Comparison of ENCODE assay signal across 8 cellular contexts in the genomic region with DNA sequence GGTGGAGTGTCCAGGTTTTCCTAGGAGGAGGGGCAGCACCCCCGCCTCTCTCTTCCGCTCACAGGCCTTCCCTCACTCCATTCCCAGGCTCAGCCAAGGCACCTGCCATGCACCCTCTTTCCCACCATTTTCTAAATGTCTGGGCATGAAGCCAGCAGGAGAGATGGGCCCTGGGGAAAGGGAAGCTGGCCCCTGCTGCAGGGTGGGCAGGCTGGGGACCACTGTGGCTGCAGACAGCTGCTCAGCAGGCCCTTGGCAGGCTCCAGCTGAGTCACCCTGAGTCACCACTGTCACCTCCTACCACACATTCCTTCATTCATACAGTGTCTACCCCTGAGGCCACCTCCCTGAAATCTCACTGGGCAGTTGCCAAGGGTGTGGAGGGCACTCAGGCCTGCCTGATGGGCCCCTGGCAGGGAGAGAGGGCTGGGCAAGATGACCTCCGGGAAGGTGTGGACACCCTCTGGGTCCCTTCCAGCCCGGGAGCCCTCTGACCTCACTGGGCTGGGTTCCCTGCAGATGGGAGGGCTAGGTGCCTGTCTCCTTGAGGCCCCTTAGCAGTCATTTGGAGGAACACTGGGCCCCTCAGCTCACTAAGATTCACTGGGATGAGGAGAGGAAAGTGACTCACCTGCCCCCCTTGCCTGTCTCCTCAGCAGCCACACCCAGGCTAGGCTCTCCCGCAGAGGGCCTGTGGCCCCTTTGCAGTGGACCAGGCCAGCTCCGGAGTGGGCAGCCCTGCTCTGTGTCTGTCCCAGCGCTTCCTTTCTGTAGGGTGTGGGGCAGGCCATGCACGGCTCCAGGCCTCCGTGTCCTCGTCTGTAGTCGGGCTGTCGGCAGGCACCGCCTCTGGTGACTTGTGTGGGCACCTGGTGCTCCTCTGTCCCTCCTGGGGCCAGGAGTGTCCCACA. TPM values are rescaled to one million over a fixed set of nuclear protein-coding genes. Genes with fewer than 3 reads are reported as not detected.
DNase-seq lines count a peak whose midpoint lies in the region; ATAC-seq and TF ChIP-seq lines count a peak whose summit lies in the region.

No MANE protein-coding gene starts in this region.

- TF ChIP-seq CTCF in BJ (IDR thresholded peaks at IDR 0.05; ENCODE audit: insufficient read depth, low read depth, low read length) (no peak), lower lobe of right lung (IDR thresholded peaks at IDR 0.05) (no peak)

- no peaks in the 10 kb centered on the region for H3K9me3 Mint-ChIP-seq in activated naive CD8-positive, alpha-beta T cell treated with anti-CD3 and anti-CD28 coated beads for 36 hours

- no peak overlapping the region for H3K4me3 Mint-ChIP-seq in activated naive CD8-positive, alpha-beta T cell treated with anti-CD3 and anti-CD28 coated beads for 36 hours

- no peak overlapping the region for H3K4me3 ChIP-seq in BJ (ENCODE audit: low read depth, low read length)
- H3K4me3 ChIP-seq in lower lobe of right lung: no peak overlapping the region

- peaks cover 45% of the 10 kb centered on the region for H3K4me1 ChIP-seq in lower lobe of right lung

- no peaks in the 10 kb centered on the region for H3K27me3 Mint-ChIP-seq in activated naive CD8-positive, alpha-beta T cell treated with anti-CD3 and anti-CD28 coated beads for 36 hours

- CTCF ChIA-PET in BJ (lab: Yijun Ruan, JAX): interaction anchor here (1.3 kb wide), 1 partner anchor 142 kb away, joined by 6 read pairs; no protein-coding TSS in a partner anchor

- H3K36me3 ChIP-seq in BJ (ENCODE audit: control insufficient read depth, insufficient read depth, low read length) (no peaks in the 10 kb centered on the region), lower lobe of right lung (no peaks in the 10 kb centered on the region)

- POLR2A ChIA-PET in BJ (lab: Charles Lee): no interaction called here

- H3K27ac ChIP-seq in lower lobe of right lung (peak overlapping the region; percentile 4), caudate nucleus (ENCODE audit: low read depth, low read length) (no peak overlapping the region)

- ATAC-seq in lower lobe of right lung: peak; percentile 50 to 58
- ATAC-seq in GM21423 (IDR thresholded peaks at IDR 0.05; ENCODE audit: unreplicated experiment): no peak
- no peak for ATAC-seq in GM21717 (IDR thresholded peaks at IDR 0.05; ENCODE audit: unreplicated experiment)

- no peaks in the 10 kb centered on the region for H3K36me3 Mint-ChIP-seq in activated naive CD8-positive, alpha-beta T cell treated with anti-CD3 and anti-CD28 coated beads for 36 hours

- H3K27me3 ChIP-seq in BJ (ENCODE audit: control insufficient read depth, insufficient read depth, low read length) (no peaks in the 10 kb centered on the region), lower lobe of right lung (ENCODE audit: low read depth) (no peaks in the 10 kb centered on the region)

- no peak overlapping the region for H3K27ac Mint-ChIP-seq in activated naive CD8-positive, alpha-beta T cell treated with anti-CD3 and anti-CD28 coated beads for 36 hours

- intact Hi-C loops in lower lobe of right lung (cut with DNase I): no loop called here

- peaks cover 23% of the 10 kb centered on the region for H3K4me1 Mint-ChIP-seq in activated naive CD8-positive, alpha-beta T cell treated with anti-CD3 and anti-CD28 coated beads for 36 hours

- peak; percentile 71 for DNase-seq in BJ (ENCODE audit: low read depth)
- peak; percentile 100 for DNase-seq in HS-27A (ENCODE audit: low read depth)
- peak; percentile 32 for DNase-seq in activated naive CD8-positive, alpha-beta T cell treated with anti-CD3 and anti-CD28 coated beads for 36 hours
- DNase-seq in lower lobe of right lung: peak; percentile 80
- no peak for DNase-seq in caudate nucleus (lab: John Stamatoyannopoulos, UW)
- no peak for DNase-seq in NCI-H2081 treated with DMSO at 0.1 percent for 48 hours (lab: John Stamatoyannopoulos, UW)

- no peaks in the 10 kb centered on the region for H3K9me3 ChIP-seq in lower lobe of right lung

RNA-seq across cellular contexts. Expression of a gene that starts 7.8 kb away (rescaled TPM):
- 3.6 and 4.5 TPM in 2 replicates for polyA plus RNA-seq in BJ (2011; rRNA removed)
- polyA minus RNA-seq in BJ (2011; rRNA and poly(A)+ RNA removed): 3.6 and 9.9 TPM in 2 replicates
- not detected for total RNA-seq in activated naive CD8-positive, alpha-beta T cell treated with anti-CD3 and anti-CD28 coated beads for 36 hours
- total RNA-seq in lower lobe of right lung: 1.2 TPM

Comparison
In these comparisons a context has a peak if more than half of its experiments do, and no peak if none do; other contexts are left out.
1. DNase-seq: peak in BJ (single experiment), HS-27A (single experiment), activated naive CD8-positive, alpha-beta T cell treated with anti-CD3 and anti-CD28 coated beads for 36 hours (single experiment) and lower lobe of right lung (single experiment); none in caudate nucleus (0 of 61) and NCI-H2081 treated with DMSO at 0.1 percent for 48 hours (single experiment).
2. ATAC-seq: peak in lower lobe of right lung (2 of 2); none in GM21423 (single experiment) and GM21717 (single experiment).